Comparison of ENCODE assay signal across 12 cellular contexts in the genomic region with DNA sequence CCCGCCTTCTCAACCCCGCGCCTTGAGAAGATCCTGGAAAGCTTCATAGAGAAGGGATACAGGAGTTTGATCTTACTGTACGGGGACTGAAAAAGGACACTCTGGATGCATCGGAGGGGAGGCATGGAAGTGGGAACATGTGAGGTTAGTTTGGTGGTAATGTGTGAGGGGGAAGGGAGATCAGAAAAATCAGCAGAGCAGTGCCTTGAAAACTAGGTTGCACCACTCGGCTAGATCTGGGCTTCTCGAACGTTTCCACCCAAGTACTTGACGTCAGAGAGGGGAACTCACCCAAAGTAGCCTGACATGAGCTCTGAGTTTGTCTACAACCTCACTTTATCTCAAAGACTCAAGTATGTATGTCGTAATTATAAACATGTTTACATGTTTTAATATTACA. TPM values are rescaled to one million over a fixed set of nuclear protein-coding genes. Genes with fewer than 3 reads are reported as not detected.
DNase-seq lines count a peak whose midpoint lies in the region; ATAC-seq and TF ChIP-seq lines count a peak whose summit lies in the region.
"Had no signal": no experiment of that assay in that cellular context is flagged by ENCODE, and none has a peak within 500 bp of the region (broad histone marks: within the 10 kb centered on the region; RNA-seq: fewer than 3 reads in every experiment).

No MANE protein-coding gene starts in this region.

- H3K36me3 ChIP-seq in thymus (ENCODE audit: control insufficient read depth, insufficient read depth) (peaks cover 30% of the 10 kb centered on the region), smooth muscle cell (ENCODE audit: low read depth) (no peaks in the 10 kb centered on the region)

- no peak overlapping the region for H3K9ac ChIP-seq in smooth muscle cell (ENCODE audit: low read depth)

- DNase-seq in stimulated activated CD4-positive, alpha-beta T cell treated with anti-CD3 and anti-CD28 coated beads, Interleukin-4, amount 100 ng/mL, for 24 hours: peak; percentile 24
- no peak for DNase-seq in stimulated activated CD4-positive, alpha-beta T cell treated with anti-CD3 and anti-CD28 coated beads, Interleukin-15, amount 100 ng/mL, for 24 hours
- DNase-seq in activated CD4-positive, alpha-beta T cell treated with anti-CD3 and anti-CD28 coated beads, Interleukin-2, amount 50 U/mL, for 4 hours: peak; percentile 41 to 42
- peak; percentile 64 for DNase-seq in effector CD4-positive, alpha-beta T cell
- no peak for DNase-seq in smooth muscle cell (lab: John Stamatoyannopoulos, UW; ENCODE audit: unreplicated experiment)
- no peak for DNase-seq in occipital lobe (lab: John Stamatoyannopoulos, UW)
- DNase-seq: kidney glomerular epithelial cell, NCI-H1417 had no signal

- no peaks in the 10 kb centered on the region for H3K79me2 ChIP-seq in smooth muscle cell (ENCODE audit: low read depth)

- H3K9me3 ChIP-seq in thymus (ENCODE audit: control insufficient read depth) (no peaks in the 10 kb centered on the region), smooth muscle cell (replicated peaks; ENCODE audit: low read depth) (no peaks in the 10 kb centered on the region)
- H3K9me3 ChIP-seq: suprapubic skin had no signal

- TF ChIP-seq CTCF in smooth muscle cell (IDR thresholded peaks at IDR 0.05; ENCODE audit: borderline replicate concordance, insufficient read depth, poor library complexity, severe bottlenecking): no peak

- no peaks in the 10 kb centered on the region for H3K27me3 ChIP-seq in thymus (ENCODE audit: control insufficient read depth, insufficient read depth)
- no peaks in the 10 kb centered on the region for H3K27me3 ChIP-seq in smooth muscle cell (ENCODE audit: low read depth)
- H3K27me3 ChIP-seq: suprapubic skin had no signal

- no peak overlapping the region for H3K4me2 ChIP-seq in smooth muscle cell

- no peak for ATAC-seq in HG02678 (IDR thresholded peaks at IDR 0.05; ENCODE audit: unreplicated experiment)

- no peak overlapping the region for H2AFZ ChIP-seq in smooth muscle cell (ENCODE audit: low read depth)

- H4K20me1 ChIP-seq in smooth muscle cell (ENCODE audit: low read depth): peaks cover 66% of the 10 kb centered on the region

- H3K27ac ChIP-seq in thymus (ENCODE audit: low read depth) (peak overlapping the region; percentile 97), smooth muscle cell (ENCODE audit: low read depth) (no peak overlapping the region)
- H3K27ac ChIP-seq: coronary artery, suprapubic skin had no signal

- H3K4me1 ChIP-seq in thymus (ENCODE audit: control insufficient read depth, insufficient read depth, low read length) (peaks cover 35% of the 10 kb centered on the region), smooth muscle cell (ENCODE audit: low read depth) (no peaks in the 10 kb centered on the region)
- H3K4me1 ChIP-seq: suprapubic skin had no signal

- H3K4me3 ChIP-seq in thymus (ENCODE audit: low read length): peak overlapping the region; percentile 45
- no peak overlapping the region for H3K4me3 ChIP-seq in smooth muscle cell
- H3K4me3 ChIP-seq: coronary artery, suprapubic skin had no signal

- WGBS in thymus: 34% methylated on average over 10 of the region's 10 CpGs
- 98% methylated on average over 10 of the region's 10 CpGs for WGBS in smooth muscle cell (ENCODE audit: low lambda C conversion rate)

- H3F3A ChIP-seq in smooth muscle cell (ENCODE audit: low read depth): no peaks in the 10 kb centered on the region

RNA-seq across cellular contexts. Expression of a gene that starts 14.5 kb away (rescaled TPM):
- polyA plus RNA-seq in thymus (13.1 TPM), smooth muscle cell (4.5 and 7.3 TPM in 2 replicates)
- total RNA-seq in smooth muscle cell (9.5 and 10.5 TPM in 2 replicates), occipital lobe (10.8 TPM)

RNA-seq across cellular contexts. Expression of a gene that starts 14.8 kb away (rescaled TPM):
- polyA plus RNA-seq in thymus (5.6 TPM), smooth muscle cell (4.9 and 6.6 TPM in 2 replicates)
- total RNA-seq in smooth muscle cell (18.5 and 23.5 TPM in 2 replicates), occipital lobe (6.4 TPM)

Comparison
In these comparisons a context has a peak if more than half of its experiments do, and no peak if none do; other contexts are left out.
1. DNase-seq: peak in stimulated activated CD4-positive, alpha-beta T cell treated with anti-CD3 and anti-CD28 coated beads, Interleukin-4, amount 100 ng/mL, for 24 hours (single experiment), activated CD4-positive, alpha-beta T cell treated with anti-CD3 and anti-CD28 coated beads, Interleukin-2, amount 50 U/mL, for 4 hours (2 of 2) and effector CD4-positive, alpha-beta T cell (single experiment); none in stimulated activated CD4-positive, alpha-beta T cell treated with anti-CD3 and anti-CD28 coated beads, Interleukin-15, amount 100 ng/mL, for 24 hours (single experiment), smooth muscle cell (single experiment) and occipital lobe (single experiment).